17 cellular contexts compared by ENCODE assay signal in the genomic region with DNA sequence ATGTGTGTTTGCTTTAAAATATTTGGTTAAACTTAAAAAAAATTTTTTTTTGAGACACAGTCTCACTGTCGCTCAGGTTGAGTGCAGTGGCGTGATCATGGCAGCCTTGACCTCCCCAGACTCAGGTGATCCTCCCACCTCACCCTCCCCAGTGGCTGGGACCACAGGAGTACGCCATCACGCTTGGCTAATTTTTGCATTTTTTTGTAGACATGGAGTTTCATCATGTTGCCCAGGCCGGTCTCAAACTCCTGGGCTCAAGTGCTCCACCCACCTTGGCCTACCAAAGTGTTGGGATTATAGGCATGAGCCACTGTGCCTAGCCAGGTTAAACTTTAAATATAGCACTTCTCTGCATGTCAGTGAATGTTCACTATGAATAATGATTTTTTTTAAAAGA.
"Had no signal": no experiment of that assay in that cellular context is flagged by ENCODE, and none has a peak within 500 bp of the region (broad histone marks: within the 10 kb centered on the region; RNA-seq: fewer than 3 reads in every experiment).

No MANE protein-coding gene starts in this region.

- H3K4me3 Mint-ChIP-seq: activated CD4-positive, alpha-beta memory T cell treated with anti-CD3 and anti-CD28 coated beads for 36 hours; activated CD4-positive, alpha-beta T cell treated with anti-CD3 and anti-CD28 coated beads for 36 hours; activated CD8-positive, alpha-beta memory T cell treated with anti-CD3 and anti-CD28 coated beads, Interleukin-2, amount 10 ng/mL, durations not matched to agents 7 days and 5 days; activated naive CD4-positive, alpha-beta T cell treated with anti-CD3 and anti-CD28 coated beads for 36 hours; activated naive CD8-positive, alpha-beta T cell treated with anti-CD3 and anti-CD28 coated beads, Interleukin-2, amount 50 U/mL, for 24 hours; central memory CD8-positive, alpha-beta T cell had no signal

- DNase-seq: activated CD4-positive, alpha-beta memory T cell treated with anti-CD3 and anti-CD28 coated beads for 36 hours; activated CD4-positive, alpha-beta T cell treated with anti-CD3 and anti-CD28 coated beads for 36 hours; activated CD8-positive, alpha-beta memory T cell treated with anti-CD3 and anti-CD28 coated beads, Interleukin-2, amount 10 ng/mL, durations not matched to agents 7 days and 5 days; activated naive CD4-positive, alpha-beta T cell treated with anti-CD3 and anti-CD28 coated beads for 36 hours; activated naive CD8-positive, alpha-beta T cell treated with anti-CD3 and anti-CD28 coated beads, Interleukin-2, amount 50 U/mL, for 24 hours; activated T-cell treated with anti-CD3 and anti-CD28 coated beads, Interleukin-2, amount 50 U/mL, for 1 hour; cortex of kidney; effector CD4-positive, alpha-beta T cell; posterior cingulate gyrus; stomach; T-helper 2 cell; testis; upper lobe of right lung had no signal

- H3K27me3 ChIP-seq: esophagus muscularis mucosa, right atrium auricular region, stomach, testis, upper lobe of right lung had no signal

- ATAC-seq: activated CD4-positive, alpha-beta T cell treated with anti-CD3 and anti-CD28 coated beads for 36 hours; activated CD8-positive, alpha-beta memory T cell treated with anti-CD3 and anti-CD28 coated beads, Interleukin-2, amount 10 ng/mL, durations not matched to agents 7 days and 5 days; activated naive CD8-positive, alpha-beta T cell treated with anti-CD3 and anti-CD28 coated beads, Interleukin-2, amount 50 U/mL, for 24 hours; upper lobe of right lung had no signal

- H3K27ac Mint-ChIP-seq: activated CD4-positive, alpha-beta memory T cell treated with anti-CD3 and anti-CD28 coated beads for 36 hours; activated CD4-positive, alpha-beta T cell treated with anti-CD3 and anti-CD28 coated beads for 36 hours; activated CD8-positive, alpha-beta memory T cell treated with anti-CD3 and anti-CD28 coated beads, Interleukin-2, amount 10 ng/mL, durations not matched to agents 7 days and 5 days; activated naive CD8-positive, alpha-beta T cell treated with anti-CD3 and anti-CD28 coated beads, Interleukin-2, amount 50 U/mL, for 24 hours; activated T-helper 2 cell treated with anti-CD3 and anti-CD28 coated beads, Interferon-gamma antibody, Interleukin-2, Interleukin-4, amounts not matched to agents 10 μg/mL and 5 μg/mL and 100 μg/mL, durations not matched to agents 14 hours and 24 hours and 36 hours had no signal

- H3K36me3 Mint-ChIP-seq: activated CD4-positive, alpha-beta memory T cell treated with anti-CD3 and anti-CD28 coated beads for 36 hours; activated CD8-positive, alpha-beta memory T cell treated with anti-CD3 and anti-CD28 coated beads, Interleukin-2, amount 10 ng/mL, durations not matched to agents 7 days and 5 days had no signal

- H3K36me3 ChIP-seq: esophagus muscularis mucosa, right atrium auricular region, stomach, upper lobe of right lung had no signal

- H3K27ac ChIP-seq: esophagus muscularis mucosa, right atrium auricular region, stomach, testis, upper lobe of right lung had no signal

- H3K4me1 ChIP-seq: right atrium auricular region, stomach, upper lobe of right lung had no signal

- H3K9me3 Mint-ChIP-seq: activated CD4-positive, alpha-beta memory T cell treated with anti-CD3 and anti-CD28 coated beads for 36 hours; central memory CD8-positive, alpha-beta T cell had no signal

- H3K4me3 ChIP-seq: esophagus muscularis mucosa, right atrium auricular region, stomach, testis, upper lobe of right lung had no signal

- H3K9me3 ChIP-seq: esophagus muscularis mucosa, right atrium auricular region, stomach, testis, upper lobe of right lung had no signal

- H3K27me3 Mint-ChIP-seq: activated CD4-positive, alpha-beta T cell treated with anti-CD3 and anti-CD28 coated beads for 36 hours had no signal
